Comparison of ENCODE assay signal across 16 cellular contexts in genomic region chr13:71659427-71659826, GRCh38.
DNase-seq lines count a peak whose midpoint lies in the region; ATAC-seq and TF ChIP-seq lines count a peak whose summit lies in the region.
"Had no signal": no experiment of that assay in that cellular context is flagged by ENCODE, and none has a peak within 500 bp of the region (broad histone marks: within the 10 kb centered on the region; RNA-seq: fewer than 3 reads in every experiment).

No MANE protein-coding gene starts in this region.

- no peak overlapping the region for H3K27ac ChIP-seq in neuronal stem cell (replicated peaks; ENCODE audit: low read length)

- no peak overlapping the region for H3K23ac ChIP-seq in neuronal stem cell (ENCODE audit: low read depth, low read length, poor library complexity)

- H3K4me3 ChIP-seq in BJ (ENCODE audit: low read depth, low read length) = no peak overlapping the region
- H3K4me3 ChIP-seq in neuronal stem cell (ENCODE audit: low read length in 2 of 2) = no peak overlapping the region
- H3K4me3 ChIP-seq: GM12878 had no signal

- no peaks in the 10 kb centered on the region for H3K36me3 Mint-ChIP-seq in WTC11

- H3K27me3 Mint-ChIP-seq in WTC11 (ENCODE audit: low read depth) = no peaks in the 10 kb centered on the region

- peaks cover 11% of the 10 kb centered on the region for H3K4me1 Mint-ChIP-seq in WTC11

- no peaks in the 10 kb centered on the region for H3K9me3 Mint-ChIP-seq in WTC11

- H4K8ac ChIP-seq in neuronal stem cell (ENCODE audit: low read depth, low read length) = no peak overlapping the region

- no peak overlapping the region for H2AK5ac ChIP-seq in neuronal stem cell (ENCODE audit: low read depth, low read length)

- no peak overlapping the region for H3K4me3 Mint-ChIP-seq in WTC11

- peak overlapping the region; percentile 32 for H2AFZ ChIP-seq in neuronal stem cell (ENCODE audit: low read length)

- H3K9ac ChIP-seq in neuronal stem cell (ENCODE audit: low read depth, low read length, poor library complexity) = no peak overlapping the region

- POLR2A ChIA-PET in BJ (lab: Charles Lee) = no interaction called here
- POLR2A ChIA-PET in WTC11 (lab: Charles Lee) = no interaction called here

- peak; percentile 43; the same call in 1 of the 2 replicates for ATAC-seq in WTC11
- ATAC-seq in left colon = peak; percentile 49
- ATAC-seq: GM12878 had no signal

- H3K36me3 ChIP-seq in BJ (ENCODE audit: control insufficient read depth, insufficient read depth, low read length) = no peaks in the 10 kb centered on the region
- H3K36me3 ChIP-seq in neuronal stem cell (replicated peaks in 1 of 2; ENCODE audit: control insufficient read depth in 2 of 2, insufficient read depth in 2 of 2, low read length in 2 of 2) = no peaks in the 10 kb centered on the region

- H2BK120ac ChIP-seq in neuronal stem cell (ENCODE audit: low read depth, low read length) = no peak overlapping the region

- intact Hi-C loops in left colon (cut with DNase I, micrococcal nuclease) = no loop called here

- DNase-seq in BJ (ENCODE audit: low read depth) (peak; percentile 9), WTC11 (ENCODE audit: low spot score) (no peak), left colon (no peak), neuronal stem cell (ENCODE audit: low spot score) (no peak), SIG-M5 treated with dmso at 0.1 percent for 504 hours (lab: John Stamatoyannopoulos, UW; ENCODE audit: unreplicated experiment) (no peak), kidney tubule cell (ENCODE audit: low spot score) (no peak)
- DNase-seq in stimulated activated CD4-positive, alpha-beta T cell treated with anti-CD3 and anti-CD28 coated beads, Interleukin-12 subunit alpha, Interleukin-12 subunit beta, amount 100 ng/mL, for 4 hours = no peak
- DNase-seq: C1 segment of cervical spinal cord, GDM1, HCEC 1CT, MV-4-11, NCI-H1930, NCI-H2171 treated with DMSO at 0.1 percent for 48 hours, NCI-H446 treated with DMSO at 0.1 percent for 48 hours, NCI-H82 had no signal

- H4K91ac ChIP-seq in neuronal stem cell (ENCODE audit: low read depth, low read length, poor library complexity) = no peak overlapping the region

- H2BK5ac ChIP-seq in neuronal stem cell (ENCODE audit: low read length) = no peak overlapping the region

- no peak overlapping the region for H3K27ac Mint-ChIP-seq in WTC11

- H3K27me3 ChIP-seq in BJ (ENCODE audit: control insufficient read depth, insufficient read depth, low read length) (no peaks in the 10 kb centered on the region), neuronal stem cell (ENCODE audit: control insufficient read depth in 3 of 3, insufficient read depth in 3 of 3, low read depth in 1 of 3, low read length in 3 of 3) (no peaks in the 10 kb centered on the region)

- peaks cover 0 to 9% of the 10 kb centered on the region in 2 donors for H3K4me1 ChIP-seq in neuronal stem cell (ENCODE audit: control insufficient read depth in 2 of 2, insufficient read depth in 1 of 2, low read depth in 1 of 2, low read length in 2 of 2)

- TF ChIP-seq CTCF in BJ (IDR thresholded peaks at IDR 0.05; ENCODE audit: insufficient read depth, low read depth, low read length) (no peak), WTC11 (IDR thresholded peaks at IDR 0.05) (no peak)

- H3K14ac ChIP-seq in neuronal stem cell (ENCODE audit: low read length) = no peak overlapping the region

- no peak overlapping the region for H2BK15ac ChIP-seq in neuronal stem cell (ENCODE audit: low read length)

- H3K4me2 ChIP-seq in neuronal stem cell (ENCODE audit: insufficient read depth, low read length, poor library complexity, severe bottlenecking) = no peak overlapping the region

- no peak overlapping the region for H3K4ac ChIP-seq in neuronal stem cell (ENCODE audit: low read length)

- CTCF ChIA-PET in BJ (lab: Yijun Ruan, JAX) = no interaction called here
- CTCF ChIA-PET in WTC11 (lab: Charles Lee) = interaction anchor here (0.9 kb wide), 1 partner anchor 42 kb away, joined by 3 read pairs; no protein-coding TSS in a partner anchor

- H3K9me3 ChIP-seq in neuronal stem cell (replicated peaks in 1 of 2; ENCODE audit: control insufficient read depth in 2 of 2, insufficient read depth in 1 of 2, low read depth in 1 of 2, low read length in 2 of 2) = no peaks in the 10 kb centered on the region

- no peaks in the 10 kb centered on the region for H3K79me1 ChIP-seq in neuronal stem cell (ENCODE audit: low read depth, low read length)

- no peak overlapping the region for H3K18ac ChIP-seq in neuronal stem cell (ENCODE audit: low read length)

- no peak overlapping the region for H2BK12ac ChIP-seq in neuronal stem cell (ENCODE audit: low read length)

TF ChIP-seq in WTC11, 78 proteins besides CTCF, POLR2A, EP300 and RAD21 (continues in another document):
- TF ChIP-seq USF1 (CRISPR knock-in tag; IDR thresholded peaks at IDR 0.05) = no peak
- TF ChIP-seq JAZF1 (CRISPR knock-in tag; IDR thresholded peaks at IDR 0.05) = no peak
- no peak for TF ChIP-seq ZBTB21 (CRISPR knock-in tag; IDR thresholded peaks at IDR 0.05; ENCODE audit: borderline replicate concordance)
- no peak for TF ChIP-seq MXD4 (CRISPR knock-in tag; IDR thresholded peaks at IDR 0.05; ENCODE audit: borderline replicate concordance)
- TF ChIP-seq OVOL2 (CRISPR knock-in tag; IDR thresholded peaks at IDR 0.05; ENCODE audit: borderline replicate concordance) = no peak
- no peak for TF ChIP-seq SP1 (CRISPR knock-in tag; conservative IDR thresholded peaks at IDR 0.05)
- no peak for TF ChIP-seq ZNF281 (CRISPR knock-in tag; IDR thresholded peaks at IDR 0.05)
- TF ChIP-seq KAT7 (CRISPR knock-in tag; IDR thresholded peaks at IDR 0.05; ENCODE audit: borderline replicate concordance) = no peak
- TF ChIP-seq JUN (CRISPR knock-in tag; IDR thresholded peaks at IDR 0.05) = no peak
- no peak for TF ChIP-seq NFE2L1 (CRISPR knock-in tag; IDR thresholded peaks at IDR 0.05)
- no peak for TF ChIP-seq ZNF396 (CRISPR knock-in tag; IDR thresholded peaks at IDR 0.05; ENCODE audit: borderline replicate concordance)
- TF ChIP-seq E2F5 (CRISPR knock-in tag; IDR thresholded peaks at IDR 0.05) = no peak
